Comparison of ENCODE assay signal across 13 cellular contexts in the genomic region with DNA sequence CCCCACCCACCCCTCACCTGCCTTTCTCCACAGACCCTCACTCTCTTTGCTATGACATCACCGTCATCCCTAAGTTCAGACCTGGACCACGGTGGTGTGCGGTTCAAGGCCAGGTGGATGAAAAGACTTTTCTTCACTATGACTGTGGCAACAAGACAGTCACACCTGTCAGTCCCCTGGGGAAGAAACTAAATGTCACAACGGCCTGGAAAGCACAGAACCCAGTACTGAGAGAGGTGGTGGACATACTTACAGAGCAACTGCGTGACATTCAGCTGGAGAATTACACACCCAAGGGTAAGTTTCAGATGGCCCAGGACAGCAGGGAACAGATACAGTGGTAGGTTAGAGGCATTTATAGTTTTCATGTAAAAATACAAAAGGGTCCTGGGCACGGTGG. TPM values are rescaled to one million over a fixed set of nuclear protein-coding genes. Genes with fewer than 3 reads are reported as not detected.
DNase-seq lines count a peak whose midpoint lies in the region; ATAC-seq, FAIRE-seq and TF ChIP-seq lines count a peak whose summit lies in the region.
"Not testable (repeated sequence)": the region's sequence is repeated elsewhere in the genome, so short reads cannot be mapped to it uniquely, and the experiment has no call there.
"Had no signal": no experiment of that assay in that cellular context is flagged by ENCODE, and none has a peak within 500 bp of the region (broad histone marks: within the 10 kb centered on the region; RNA-seq: fewer than 3 reads in every experiment).

No MANE protein-coding gene starts in this region.

- FAIRE-seq in urothelium cell line (lab: Jason Lieb, UNC) = peak; percentile 37

- peaks cover 85% of the 10 kb centered on the region for H3K27me3 Mint-ChIP-seq in endodermal cell (ENCODE audit: insufficient read depth)
- peaks cover 68% of the 10 kb centered on the region for H3K27me3 Mint-ChIP-seq in stimulated activated memory B cell treated with anti-CD40 and anti-IgM and Interleukin-4, amounts not matched to agents 10 μg/mL and 1 μg/mL and 100 μg/mL, for 72 hours

- peak; percentile 78 for ATAC-seq in stimulated activated memory B cell treated with anti-CD40 and anti-IgM and Interleukin-4, amounts not matched to agents 10 μg/mL and 1 μg/mL and 100 μg/mL, for 72 hours

- H3K9me3 ChIP-seq in endodermal cell (ENCODE audit: control insufficient read depth, low read length) = not testable (repeated sequence)

- H3K4me1 Mint-ChIP-seq in endodermal cell = not testable (repeated sequence)
- peaks cover 23% of the 10 kb centered on the region for H3K4me1 Mint-ChIP-seq in stimulated activated memory B cell treated with anti-CD40 and anti-IgM and Interleukin-4, amounts not matched to agents 10 μg/mL and 1 μg/mL and 100 μg/mL, for 72 hours

- not testable (repeated sequence) for H3K4me3 Mint-ChIP-seq in endodermal cell; stimulated activated memory B cell treated with anti-CD40 and anti-IgM and Interleukin-4, amounts not matched to agents 10 μg/mL and 1 μg/mL and 100 μg/mL, for 72 hours

- not testable (repeated sequence) for H3K27ac Mint-ChIP-seq in endodermal cell; stimulated activated memory B cell treated with anti-CD40 and anti-IgM and Interleukin-4, amounts not matched to agents 10 μg/mL and 1 μg/mL and 100 μg/mL, for 72 hours

- not testable (repeated sequence) for H3K36me3 Mint-ChIP-seq in endodermal cell (ENCODE audit: low read depth); stimulated activated memory B cell treated with anti-CD40 and anti-IgM and Interleukin-4, amounts not matched to agents 10 μg/mL and 1 μg/mL and 100 μg/mL, for 72 hours

- TF ChIP-seq CTCF in endodermal cell (conservative IDR thresholded peaks at IDR 0.05) = not testable (repeated sequence)

- not testable (repeated sequence) for H3K9me3 Mint-ChIP-seq in endodermal cell; stimulated activated memory B cell treated with anti-CD40 and anti-IgM and Interleukin-4, amounts not matched to agents 10 μg/mL and 1 μg/mL and 100 μg/mL, for 72 hours

- H3K4me1 ChIP-seq in endodermal cell (ENCODE audit: control insufficient read depth, insufficient read depth, low read length) = not testable (repeated sequence)

- H3K36me3 ChIP-seq in endodermal cell (ENCODE audit: control insufficient read depth, insufficient read depth, low read length) = not testable (repeated sequence)

- H3K9ac ChIP-seq in endodermal cell (ENCODE audit: extremely low read depth, low read length, poor library complexity, severe bottlenecking) = not testable (repeated sequence)

- WGBS in endodermal cell (ENCODE audit: insufficient coverage in 1 of 2, insufficient read length in 1 of 2), 2 experiments = 88 to 90% methylated on average over 2 to 3 of the region's 6 CpGs

- peak; percentile 7 for DNase-seq in activated CD4-positive, CD25-positive, alpha-beta regulatory T cell treated with anti-CD3 and anti-CD28 coated beads, Interleukin-2, amount 50 U/mL, for 72 hours
- peak; percentile 33 for DNase-seq in activated CD8-positive, alpha-beta memory T cell treated with anti-CD3 and anti-CD28 coated beads, Interleukin-2, amount 50 U/mL, for 48 hours
- DNase-seq in activated effector memory CD4-positive, alpha-beta T cell treated with anti-CD3 and anti-CD28 coated beads, Interleukin-2, amount 50 U/mL, for 16 hours = peak; percentile 43
- DNase-seq in endodermal cell = peak; percentile 4
- not testable (repeated sequence) for DNase-seq in urothelium cell line (ENCODE audit: low spot score)

- peaks cover 76% of the 10 kb centered on the region for H3K27me3 ChIP-seq in endodermal cell (ENCODE audit: control insufficient read depth, insufficient read depth, low read length, poor library complexity, severe bottlenecking)

- H3K4me3 ChIP-seq in endodermal cell (ENCODE audit: low read length) = not testable (repeated sequence)

- H3K27ac ChIP-seq in endodermal cell (ENCODE audit: low read depth, low read length) = not testable (repeated sequence)

RNA-seq across cellular contexts. Expression of a gene that starts 3.5 kb away (rescaled TPM):
- total RNA-seq in endodermal cell = under 1 TPM in 1 of 2 donors, not detected in 1; 0.20 TPM
- polyA plus RNA-seq in endodermal cell (2013, experiment 1 of 2) = 0.78 TPM
- polyA plus RNA-seq in endodermal cell (2013, experiment 2 of 2) = 0.58 TPM
- total RNA-seq: CD4-positive, alpha-beta memory T cell had no signal

RNA-seq across cellular contexts. Expression of a gene that starts 18.5 kb away (rescaled TPM):
- under 1 TPM; 0.31 to 0.55 TPM for total RNA-seq in endodermal cell
- polyA plus RNA-seq in endodermal cell (2013, experiment 1 of 2) = 4.0 TPM
- polyA plus RNA-seq in endodermal cell (2013, experiment 2 of 2) = 2.5 TPM
- total RNA-seq: CD4-positive, alpha-beta memory T cell; G401; GM12878 had no signal
- polyA plus RNA-seq: CD4-positive, alpha-beta memory T cell; CD4-positive, CD25-positive, alpha-beta regulatory T cell; CD8-positive, alpha-beta memory T cell had no signal

RNA-seq across cellular contexts. Expression of a gene that starts 22.4 kb away (rescaled TPM):
- not detected for total RNA-seq in endodermal cell
- polyA plus RNA-seq in endodermal cell (2013, experiment 1 of 2) = not detected
- not detected for polyA plus RNA-seq in endodermal cell (2013, experiment 2 of 2)
- total RNA-seq: CD4-positive, alpha-beta memory T cell; CD8-positive, alpha-beta memory T cell; G401; GM12878 had no signal
- polyA plus RNA-seq: CD14-positive monocyte; CD4-positive, alpha-beta memory T cell; CD4-positive, CD25-positive, alpha-beta regulatory T cell; CD8-positive, alpha-beta memory T cell; GM12878 had no signal

RNA-seq across cellular contexts. Expression of a gene that starts 47.4 kb away (rescaled TPM):
- total RNA-seq in endodermal cell = not detected
- not detected for polyA plus RNA-seq in endodermal cell (2013, experiment 1 of 2)
- polyA plus RNA-seq in endodermal cell (2013, experiment 2 of 2) = not detected
- total RNA-seq: CD4-positive, alpha-beta memory T cell; CD4-positive, CD25-positive, alpha-beta regulatory T cell; CD8-positive, alpha-beta memory T cell; G401; GM12878 had no signal
- polyA plus RNA-seq: AG04450; CD14-positive monocyte; CD4-positive, alpha-beta memory T cell; CD4-positive, CD25-positive, alpha-beta regulatory T cell; CD8-positive, alpha-beta memory T cell; GM12878 had no signal
